12 cellular contexts compared by ENCODE assay signal in the genomic region with DNA sequence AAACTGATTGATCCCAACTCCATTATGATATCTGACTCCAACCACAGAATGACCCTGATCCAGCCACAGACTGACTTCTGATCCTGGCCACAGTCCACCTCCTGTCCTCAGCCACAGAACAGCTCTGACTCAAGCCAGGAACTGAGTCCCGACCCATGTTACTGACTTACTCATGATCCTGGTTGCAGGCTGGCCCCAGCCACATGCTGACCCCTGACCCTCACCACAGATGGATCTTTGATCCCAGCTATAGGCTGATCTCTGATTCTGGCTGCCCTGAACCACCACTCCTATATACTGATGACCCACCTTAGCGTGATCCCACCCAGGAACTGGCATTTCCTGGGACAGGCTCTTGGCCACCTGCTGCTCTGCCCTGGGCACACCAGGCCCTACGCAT. TPM values are rescaled to one million over a fixed set of nuclear protein-coding genes. Genes with fewer than 3 reads are reported as not detected.
DNase-seq lines count a peak whose midpoint lies in the region; ATAC-seq and TF ChIP-seq lines count a peak whose summit lies in the region.
"Had no signal": no experiment of that assay in that cellular context is flagged by ENCODE, and none has a peak within 500 bp of the region (broad histone marks: within the 10 kb centered on the region; RNA-seq: fewer than 3 reads in every experiment).

No MANE protein-coding gene starts in this region.

- peak in 1 of 2 donors; percentile 23 for ATAC-seq in activated naive CD4-positive, alpha-beta T cell treated with anti-CD3 and anti-CD28 coated beads, Interleukin-2, amount 50 U/mL, for 72 hours
- no peak for ATAC-seq in GM19397 (IDR thresholded peaks at IDR 0.05; ENCODE audit: unreplicated experiment)

- TF ChIP-seq CTCF in AG04450 (IDR thresholded peaks at IDR 0.05; ENCODE audit: low read depth, low read length), result no peak
- TF ChIP-seq CTCF in neural progenitor cell (IDR thresholded peaks at IDR 0.05), result no peak

- CTCF ChIA-PET in AG04450 (lab: Charles Lee), result interaction anchor here (1.5 to 6.1 kb wide), 5 partner anchors 135 to 217 kb away, joined by 5 to 104 read pairs (median 50); no protein-coding TSS in a partner anchor

- no peaks in the 10 kb centered on the region for H4K20me1 ChIP-seq in neural progenitor cell (ENCODE audit: low read depth)

- H3K27me3 Mint-ChIP-seq in neural progenitor cell (ENCODE audit: insufficient read depth, low read depth), result peaks cover 2% of the 10 kb centered on the region

- no peaks in the 10 kb centered on the region for H3K4me1 ChIP-seq in neural progenitor cell

- H3K4me2 ChIP-seq in neural progenitor cell, result no peak overlapping the region

- peaks cover 10 to 38% of the 10 kb centered on the region in 2 donors for H3K36me3 Mint-ChIP-seq in activated naive CD4-positive, alpha-beta T cell treated with anti-CD3 and anti-CD28 coated beads, Interleukin-2, amount 50 U/mL, for 72 hours
- H3K36me3 Mint-ChIP-seq in neural progenitor cell, result no peaks in the 10 kb centered on the region

- H3F3A ChIP-seq in neural progenitor cell (ENCODE audit: low read depth), result no peaks in the 10 kb centered on the region

- H3K27me3 ChIP-seq in AG04450 (ENCODE audit: control insufficient read depth, insufficient read depth, low read length) (peaks cover 3% of the 10 kb centered on the region), neural progenitor cell (no peaks in the 10 kb centered on the region)
- H3K27me3 ChIP-seq: cardiac muscle cell had no signal

- H3K27ac Mint-ChIP-seq in activated naive CD4-positive, alpha-beta T cell treated with anti-CD3 and anti-CD28 coated beads, Interleukin-2, amount 50 U/mL, for 72 hours, result peak overlapping the region; percentile 20 to 98
- no peak overlapping the region for H3K27ac Mint-ChIP-seq in neural progenitor cell

- no peak overlapping the region for H2AFZ ChIP-seq in neural progenitor cell (replicated peaks)

- H3K9ac ChIP-seq in neural progenitor cell, result no peak overlapping the region

- POLR2A ChIA-PET in AG04450 (lab: Yijun Ruan, JAX), result no interaction called here

- H3K4me3 Mint-ChIP-seq in neural progenitor cell, result no peak overlapping the region

- H3K4me3 ChIP-seq in AG04450 (ENCODE audit: low read depth, low read length) (no peak overlapping the region), neural progenitor cell (no peak overlapping the region)
- H3K4me3 ChIP-seq: cardiac muscle cell had no signal

- H3K4me1 Mint-ChIP-seq in neural progenitor cell, result no peaks in the 10 kb centered on the region

- peaks cover 8 to 15% of the 10 kb centered on the region in 2 donors for H3K9me3 Mint-ChIP-seq in activated naive CD4-positive, alpha-beta T cell treated with anti-CD3 and anti-CD28 coated beads, Interleukin-2, amount 50 U/mL, for 72 hours
- no peaks in the 10 kb centered on the region for H3K9me3 Mint-ChIP-seq in neural progenitor cell

- peaks cover 10% of the 10 kb centered on the region for H3K9me3 ChIP-seq in AG04450 (ENCODE audit: control insufficient read depth, insufficient read depth, low read length)
- H3K9me3 ChIP-seq in neural progenitor cell (ENCODE audit: low read depth), result no peaks in the 10 kb centered on the region

- DNase-seq in AG04450 (ENCODE audit: low read depth, low spot score) (peak; percentile 21), EH (ENCODE audit: low read depth) (peak; percentile 27), iris pigment epithelial cell (ENCODE audit: low read depth) (peak; percentile 66), epidermal melanocyte (ENCODE audit: insufficient read length, low spot score) (no peak), GF-D8 (lab: John Stamatoyannopoulos, UW) (no peak), neural progenitor cell (ENCODE audit: low spot score) (no peak)
- DNase-seq in activated naive CD4-positive, alpha-beta T cell treated with anti-CD3 and anti-CD28 coated beads, Interleukin-2, amount 50 U/mL, for 72 hours (ENCODE audit: low spot score in 2 of 2), result peak in 1 of 2 donors; percentile 75
- DNase-seq: NCI-H69; stimulated activated CD4-positive, alpha-beta T cell treated with anti-CD3 and anti-CD28 coated beads, Interleukin-1b, Interleukin-23, amount 100 ng/mL, for 48 hours had no signal

- no peaks in the 10 kb centered on the region for H3K79me2 ChIP-seq in neural progenitor cell (ENCODE audit: low read depth)

- peak overlapping the region; percentile 21 for H3K27ac ChIP-seq in AG04450 (ENCODE audit: low read depth, low read length)
- no peak overlapping the region for H3K27ac ChIP-seq in neural progenitor cell
- H3K27ac ChIP-seq: cardiac muscle cell, epithelial cell of prostate had no signal

- H3K36me3 ChIP-seq in neural progenitor cell, result no peaks in the 10 kb centered on the region
- H3K36me3 ChIP-seq: cardiac muscle cell had no signal

RNA-seq across cellular contexts. Expression of gene IL21R, which starts 32.2 kb away (rescaled TPM):
- 0.52 and 0.57 TPM in 2 replicates for polyA plus RNA-seq in AG04450 (2011; rRNA removed)
- 1.6 and 2.4 TPM in 2 replicates for polyA minus RNA-seq in AG04450 (2011; rRNA and poly(A)+ RNA removed)
- total RNA-seq in activated naive CD4-positive, alpha-beta T cell treated with anti-CD3 and anti-CD28 coated beads, Interleukin-2, amount 50 U/mL, for 72 hours, result 100 to 1,000 TPM; 103 to 106 TPM
- total RNA-seq in neural progenitor cell (ENCODE audit: low replicate concordance), result 0.53 TPM in 1 of 2 replicates, not detected in the other
- total RNA-seq: cardiac muscle cell had no signal
- polyA plus RNA-seq: cardiac muscle cell had no signal

RNA-seq across cellular contexts. Expression of gene IL4R, which starts 56.0 kb away (rescaled TPM):
- 31.1 and 44.1 TPM in 2 replicates for polyA plus RNA-seq in AG04450 (2011; rRNA removed)
- polyA minus RNA-seq in AG04450 (2011; rRNA and poly(A)+ RNA removed), result 47.0 and 68.2 TPM in 2 replicates
- total RNA-seq in activated naive CD4-positive, alpha-beta T cell treated with anti-CD3 and anti-CD28 coated beads, Interleukin-2, amount 50 U/mL, for 72 hours, result 100 to 1,000 TPM; 166 to 218 TPM
- 6.6 and 9.6 TPM in 2 replicates for total RNA-seq in neural progenitor cell (ENCODE audit: low replicate concordance)

Comparison
In these comparisons a context has a peak if more than half of its experiments do, and no peak if none do; other contexts are left out.
1. DNase-seq: peak in AG04450 (single experiment), EH (single experiment) and iris pigment epithelial cell (single experiment); none in epidermal melanocyte (single experiment), GF-D8 (single experiment) and neural progenitor cell (single experiment).
2. RNA of gene IL21R, which starts 32.2 kb away (total RNA-seq): 103 to 106 TPM in activated naive CD4-positive, alpha-beta T cell treated with anti-CD3 and anti-CD28 coated beads, Interleukin-2, amount 50 U/mL, for 72 hours; 0.53 TPM in neural progenitor cell; every median in the first group is over 10 times any median in the second.
3. RNA of gene IL4R, which starts 56.0 kb away (total RNA-seq): 166 to 218 TPM in activated naive CD4-positive, alpha-beta T cell treated with anti-CD3 and anti-CD28 coated beads, Interleukin-2, amount 50 U/mL, for 72 hours; 6.6 to 9.6 TPM in neural progenitor cell; every median in the first group is over 10 times any median in the second.